1 cellular context compared by ENCODE assay signal in the genomic region with DNA sequence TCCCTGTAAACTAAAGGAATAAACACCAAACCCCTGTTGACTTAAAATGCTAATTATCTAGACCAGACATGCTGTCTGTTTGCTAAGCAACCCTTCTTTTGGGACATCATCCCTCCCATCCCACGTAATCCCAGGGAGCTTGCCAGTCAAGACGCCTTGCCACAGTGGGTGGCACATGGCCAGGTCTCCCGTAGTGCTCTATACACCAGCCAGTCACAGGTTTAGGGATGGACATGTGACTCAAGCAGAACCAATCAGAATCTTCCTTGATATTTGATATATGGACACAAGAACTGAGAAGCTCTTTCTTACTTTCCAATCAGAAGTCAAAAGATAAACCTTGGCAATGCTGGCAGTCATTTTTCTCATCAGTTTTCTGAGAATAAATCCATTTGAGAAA.
TF ChIP-seq lines count a peak whose summit lies in the region.

No MANE protein-coding gene starts in this region.

TF ChIP-seq in IMR-90, 13 proteins besides CTCF, POLR2A, EP300 and RAD21:
- TF ChIP-seq, protein P1, sequence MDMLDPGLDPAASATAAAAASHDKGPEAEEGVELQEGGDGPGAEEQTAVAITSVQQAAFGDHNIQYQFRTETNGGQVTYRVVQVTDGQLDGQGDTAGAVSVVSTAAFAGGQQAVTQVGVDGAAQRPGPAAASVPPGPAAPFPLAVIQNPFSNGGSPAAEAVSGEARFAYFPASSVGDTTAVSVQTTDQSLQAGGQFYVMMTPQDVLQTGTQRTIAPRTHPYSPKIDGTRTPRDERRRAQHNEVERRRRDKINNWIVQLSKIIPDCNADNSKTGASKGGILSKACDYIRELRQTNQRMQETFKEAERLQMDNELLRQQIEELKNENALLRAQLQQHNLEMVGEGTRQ (IDR thresholded peaks at IDR 0.05; ENCODE audit: low read depth, low read length) = peak; percentile 19; the same call in 1 of the 2 replicates
- no peak for TF ChIP-seq CHD1 (IDR thresholded peaks at IDR 0.05; ENCODE audit: low read depth, low read length)
